ENCODE assay signal across 16 cellular contexts in genomic region chr11:35289821-35290220, GRCh38.
DNase-seq lines count a peak whose midpoint lies in the region; TF ChIP-seq lines count a peak whose summit lies in the region.
"Had no signal": no experiment of that assay in that cellular context is flagged by ENCODE, and none has a peak within 500 bp of the region (broad histone marks: within the 10 kb centered on the region; RNA-seq: fewer than 3 reads in every experiment).

No MANE protein-coding gene starts in this region.

- H3K4me3 Mint-ChIP-seq in chondrocyte (ENCODE audit: unreplicated experiment) (no peak overlapping the region), Calu3 (ENCODE audit: low read depth, unreplicated experiment) (no peak overlapping the region)
- H3K4me3 Mint-ChIP-seq: activated CD4-positive, alpha-beta T cell treated with anti-CD3 and anti-CD28 coated beads, Interleukin-2, amount 10 ng/mL, durations not matched to agents 7 days and 5 days; CD8-positive, alpha-beta T cell; T-helper 1 cell treated with Interleukin-12 subunit alpha and Interleukin-12 subunit beta and Interleukin-4 antibody, amounts not matched to agents 30 μg/mL and 1 μg/mL, for 36 hours had no signal

- no peak overlapping the region for H4K91ac ChIP-seq in mesenchymal stem cell (ENCODE audit: low read length)

- no peaks in the 10 kb centered on the region for H3K27me3 ChIP-seq in mesenchymal stem cell (ENCODE audit: control insufficient read depth in 1 of 2, insufficient read depth in 1 of 2, low read length in 2 of 2)
- H3K27me3 ChIP-seq: foreskin keratinocyte had no signal

- no peak overlapping the region for H3K14ac ChIP-seq in mesenchymal stem cell (ENCODE audit: low read length in 2 of 2)

- H2BK5ac ChIP-seq in mesenchymal stem cell (ENCODE audit: low read depth, low read length, poor library complexity, severe bottlenecking): no peak overlapping the region

- H3K36me3 Mint-ChIP-seq in chondrocyte (ENCODE audit: low read depth): no peaks in the 10 kb centered on the region
- no peaks in the 10 kb centered on the region for H3K36me3 Mint-ChIP-seq in Calu3 (ENCODE audit: insufficient read depth, unreplicated experiment)
- H3K36me3 Mint-ChIP-seq: CD8-positive, alpha-beta T cell had no signal

- H2AK5ac ChIP-seq in mesenchymal stem cell (ENCODE audit: low read length, severe bottlenecking): no peak overlapping the region

- no peak overlapping the region for H3K23ac ChIP-seq in mesenchymal stem cell (ENCODE audit: low read length in 2 of 2)

- WGBS in mesenchymal stem cell: no CpG with 5 or more reads among the region's 2 CpGs

- H3K27me3 Mint-ChIP-seq in chondrocyte (ENCODE audit: low read depth): no peaks in the 10 kb centered on the region
- no peaks in the 10 kb centered on the region for H3K27me3 Mint-ChIP-seq in Calu3 (ENCODE audit: unreplicated experiment)

- TF ChIP-seq CTCF in NB4 (IDR thresholded peaks at IDR 0.05; ENCODE audit: low read depth, low read length): no peak
- no peak for TF ChIP-seq CTCF in chondrocyte (IDR thresholded peaks at IDR 0.05)
- no peak for TF ChIP-seq CTCF in Calu3 (IDR thresholded peaks at IDR 0.05; ENCODE audit: unreplicated experiment)

- no peak overlapping the region for H2AFZ ChIP-seq in mesenchymal stem cell (ENCODE audit: low read depth, low read length)

- H2BK120ac ChIP-seq in mesenchymal stem cell (ENCODE audit: low read depth, low read length): no peak overlapping the region

- no peaks in the 10 kb centered on the region for H3K79me1 ChIP-seq in mesenchymal stem cell (replicated peaks; ENCODE audit: low read length, poor library complexity, severe bottlenecking)

- CTCF ChIA-PET in Calu3 (lab: Charles Lee): interaction anchor here (0.6 kb wide), 1 partner anchor 135 kb away, joined by 3 read pairs; no protein-coding TSS in a partner anchor

- no peak overlapping the region for H3K4me3 ChIP-seq in NB4 (ENCODE audit: low read depth, low read length)
- H3K4me3 ChIP-seq in mesenchymal stem cell (ENCODE audit: insufficient read depth in 1 of 2, low read depth in 1 of 2, low read length in 2 of 2): no peak overlapping the region

- peak overlapping the region; percentile 82 for H3K9ac ChIP-seq in mesenchymal stem cell (ENCODE audit: low read length)

- H3K27ac ChIP-seq in mesenchymal stem cell (ENCODE audit: low read length, poor library complexity, severe bottlenecking): no peak overlapping the region
- H3K27ac ChIP-seq: foreskin keratinocyte had no signal

- H4K8ac ChIP-seq in mesenchymal stem cell (ENCODE audit: low read length): no peak overlapping the region

- no TSS peak for BruUV-seq in Calu3 (replicated peaks; lab: Mats Ljungman, UMichigan)

- TF ChIP-seq POLR2A in NB4 (IDR thresholded peaks at IDR 0.05; ENCODE audit: extremely low read depth, insufficient read length): no peak

- intact Hi-C loops in posterior vena cava (cut with DNase I) (loop anchor here in 1 of 2 donors (10.0 kb wide), 1 partner anchor 115 kb away; no protein-coding TSS in a partner anchor), Calu3 (cut with micrococcal nuclease; ENCODE audit: unreplicated experiment) (no loop called here)

- no peak overlapping the region for H3K4ac ChIP-seq in mesenchymal stem cell (ENCODE audit: low read depth in 1 of 2, low read length in 2 of 2)

- H2BK15ac ChIP-seq in mesenchymal stem cell (ENCODE audit: low read depth, poor library complexity, severe bottlenecking): no peak overlapping the region

- peaks cover 0 to 33% of the 10 kb centered on the region in 2 experiments for H3K36me3 ChIP-seq in mesenchymal stem cell (ENCODE audit: control insufficient read depth in 1 of 2, insufficient read depth in 2 of 2, low read depth in 1 of 2, low read length in 2 of 2)

- peaks cover 1% of the 10 kb centered on the region for H3K4me1 ChIP-seq in mesenchymal stem cell (ENCODE audit: control insufficient read depth, insufficient read depth, low read depth, low read length)

- peak; percentile 77 for DNase-seq in EH (ENCODE audit: low read depth)
- DNase-seq in NB4 (ENCODE audit: low read depth): peak; percentile 5
- no peak for DNase-seq in chondrocyte (ENCODE audit: low spot score)
- peak; percentile 50 for DNase-seq in mesenchymal stem cell
- DNase-seq in posterior vena cava (ENCODE audit: low spot score): no peak
- no peak for DNase-seq in NCI-H774 (lab: John Stamatoyannopoulos, UW)
- no peak for DNase-seq in nucleus accumbens (lab: John Stamatoyannopoulos, UW)
- no peak for DNase-seq in Calu3
- DNase-seq: activated CD4-positive, alpha-beta T cell treated with anti-CD3 and anti-CD28 coated beads, Interleukin-2, amount 10 ng/mL, durations not matched to agents 7 days and 5 days; CD8-positive, alpha-beta T cell; central memory CD4-positive, alpha-beta T cell; kidney; NCI-H146; NCI-H510A had no signal

- H3K18ac ChIP-seq in mesenchymal stem cell (ENCODE audit: low read depth in 1 of 2, low read length in 2 of 2): no peak overlapping the region

- H3K27ac Mint-ChIP-seq in chondrocyte (ENCODE audit: unreplicated experiment) (peak overlapping the region; percentile 86), Calu3 (ENCODE audit: unreplicated experiment) (no peak overlapping the region)
- H3K27ac Mint-ChIP-seq: activated CD4-positive, alpha-beta T cell treated with anti-CD3 and anti-CD28 coated beads, Interleukin-2, amount 10 ng/mL, durations not matched to agents 7 days and 5 days; CD8-positive, alpha-beta T cell had no signal

- H3K9me3 Mint-ChIP-seq in chondrocyte (ENCODE audit: low read depth) (no peaks in the 10 kb centered on the region), Calu3 (ENCODE audit: low read depth, unreplicated experiment) (no peaks in the 10 kb centered on the region)
- H3K9me3 Mint-ChIP-seq: CD8-positive, alpha-beta T cell had no signal

- no peak overlapping the region for H3K4me2 ChIP-seq in mesenchymal stem cell (ENCODE audit: low read length, poor library complexity, severe bottlenecking)

- H3K9me3 ChIP-seq in mesenchymal stem cell (ENCODE audit: control insufficient read depth, low read length): no peaks in the 10 kb centered on the region

- H2BK12ac ChIP-seq in mesenchymal stem cell (ENCODE audit: low read length in 2 of 2): no peak overlapping the region

- H3K4me1 Mint-ChIP-seq in chondrocyte (ENCODE audit: low read depth) (peaks cover 26% of the 10 kb centered on the region), Calu3 (ENCODE audit: low read depth, unreplicated experiment) (peaks cover 21% of the 10 kb centered on the region)

Comparison
In these comparisons a context has a peak if more than half of its experiments do, and no peak if none do; other contexts are left out.
1. DNase-seq: peak in EH (single experiment), NB4 (single experiment) and mesenchymal stem cell (single experiment); none in chondrocyte (single experiment), posterior vena cava (single experiment), NCI-H774 (single experiment), nucleus accumbens (0 of 56) and Calu3 (single experiment).